ENCODE assay signal across 25 cellular contexts in the genomic region with DNA sequence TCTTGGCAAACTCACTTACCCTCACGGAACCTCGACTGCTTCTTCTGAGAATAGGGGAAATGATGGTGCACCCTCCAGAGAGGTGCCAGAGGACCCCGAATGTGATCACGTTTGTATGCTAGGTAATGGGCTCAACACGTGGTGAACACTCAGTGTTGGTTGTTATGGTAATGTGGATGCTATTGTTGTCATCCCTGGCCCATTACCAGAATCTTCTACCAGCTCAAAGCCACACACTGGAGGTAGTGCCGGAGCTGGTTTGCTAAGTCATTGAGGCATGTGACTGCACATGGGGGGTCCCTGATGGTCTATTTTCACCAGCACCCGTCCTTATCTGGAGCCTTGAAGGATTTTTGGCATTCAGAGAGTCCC.
"Had no signal": no experiment of that assay in that cellular context is flagged by ENCODE, and none has a peak within 500 bp of the region (broad histone marks: within the 10 kb centered on the region; RNA-seq: fewer than 3 reads in every experiment).

No MANE protein-coding gene starts in this region.

- DNase-seq: activated CD4-positive, alpha-beta T cell treated with anti-CD3 and anti-CD28 coated beads, Interleukin-2, amount 10 ng/mL, durations not matched to agents 7 days and 5 days; activated CD8-positive, alpha-beta memory T cell treated with anti-CD3 and anti-CD28 coated beads, Interleukin-2, amount 50 U/mL, for 4 hours; activated CD8-positive, alpha-beta T cell treated with anti-CD3 and anti-CD28 coated beads, Interleukin-2, amount 10 ng/mL, durations not matched to agents 7 days and 5 days; activated effector memory CD4-positive, alpha-beta T cell treated with anti-CD3 and anti-CD28 coated beads, Interleukin-2, amount 50 U/mL, for 16 hours; activated naive CD4-positive, alpha-beta T cell treated with anti-CD3 and anti-CD28 coated beads, Interleukin-2, amount 50 U/mL, for 16 hours; activated T-cell treated with anti-CD3 and anti-CD28 coated beads, Interleukin-2, amount 50 U/mL, for 72 hours; cerebellar nuclear complex; effector CD8-positive, alpha-beta T cell; midbrain; nephron progenitor cell; stimulated activated CD4-positive, alpha-beta T cell treated with anti-CD3 and anti-CD28 coated beads, Interleukin-12 subunit alpha, Interleukin-12 subunit beta, amount 100 ng/mL, for 4 hours; stimulated activated CD4-positive, alpha-beta T cell treated with anti-CD3 and anti-CD28 coated beads, Interleukin-1b, Interleukin-23, amount 100 ng/mL, for 48 hours; stimulated activated CD8-positive, alpha-beta memory T cell treated with anti-CD3 and anti-CD28 coated beads, Interleukin-4, amount 100 ng/mL, for 48 hours; stimulated activated naive CD4-positive, alpha-beta T cell; T1000 had no signal

- H3K9me3 ChIP-seq: breast epithelium, right atrium auricular region, thyroid gland had no signal

- H3K27ac ChIP-seq: breast epithelium, esophagus muscularis mucosa, hepatocyte, right atrium auricular region had no signal

- H3K36me3 ChIP-seq: breast epithelium, esophagus muscularis mucosa, right atrium auricular region, thyroid gland had no signal

- H3K4me1 Mint-ChIP-seq: activated CD4-positive, alpha-beta T cell treated with anti-CD3 and anti-CD28 coated beads, Interleukin-2, amount 10 ng/mL, durations not matched to agents 7 days and 5 days had no signal

- ATAC-seq: activated CD4-positive, CD25-positive, alpha-beta regulatory T cell treated with anti-CD3 and anti-CD28 coated beads, Interleukin-2, amount 50 U/mL, for 24 hours; activated CD8-positive, alpha-beta T cell treated with anti-CD3 and anti-CD28 coated beads, Interleukin-2, amount 10 ng/mL, durations not matched to agents 7 days and 5 days; activated T-cell treated with anti-CD3 and anti-CD28 coated beads, Interleukin-2, amount 50 U/mL, for 72 hours had no signal

- H2AFZ ChIP-seq: hepatocyte had no signal

- H3K27me3 ChIP-seq: breast epithelium, hepatocyte, right atrium auricular region, thyroid gland had no signal

- FAIRE-seq: astrocyte, islet of Langerhans had no signal

- H3K4me1 ChIP-seq: breast epithelium, esophagus muscularis mucosa, right atrium auricular region had no signal

- H3K4me3 ChIP-seq: breast epithelium, esophagus muscularis mucosa, hepatocyte, lung, right atrium auricular region, thyroid gland had no signal

- H3K4me2 ChIP-seq: hepatocyte had no signal

- H3K79me2 ChIP-seq: hepatocyte had no signal

- H3K4me3 Mint-ChIP-seq: activated CD4-positive, alpha-beta T cell treated with anti-CD3 and anti-CD28 coated beads, Interleukin-2, amount 10 ng/mL, durations not matched to agents 7 days and 5 days; activated CD8-positive, alpha-beta T cell treated with anti-CD3 and anti-CD28 coated beads, Interleukin-2, amount 10 ng/mL, durations not matched to agents 7 days and 5 days; activated T-cell treated with anti-CD3 and anti-CD28 coated beads, Interleukin-2, amount 50 U/mL, for 72 hours; nephron progenitor cell had no signal

- H3K27ac Mint-ChIP-seq: activated CD4-positive, alpha-beta T cell treated with anti-CD3 and anti-CD28 coated beads, Interleukin-2, amount 10 ng/mL, durations not matched to agents 7 days and 5 days; activated CD8-positive, alpha-beta T cell treated with anti-CD3 and anti-CD28 coated beads, Interleukin-2, amount 10 ng/mL, durations not matched to agents 7 days and 5 days; activated T-cell treated with anti-CD3 and anti-CD28 coated beads, Interleukin-2, amount 50 U/mL, for 72 hours; progenitor cell of endocrine pancreas had no signal
